ENCODE assay signal across 17 cellular contexts in genomic region chr5:34570721-34571379, GRCh38.
DNase-seq lines count a peak whose midpoint lies in the region; ATAC-seq and TF ChIP-seq lines count a peak whose summit lies in the region.
"Had no signal": no experiment of that assay in that cellular context is flagged by ENCODE, and none has a peak within 500 bp of the region (broad histone marks: within the 10 kb centered on the region; RNA-seq: fewer than 3 reads in every experiment).

No MANE protein-coding gene starts in this region.

- H3K4me3 Mint-ChIP-seq in naive thymus-derived CD4-positive, alpha-beta T cell = no peak overlapping the region

- H3K4me3 ChIP-seq in fibroblast of pulmonary artery (replicated peaks; ENCODE audit: low read depth, low read length) (no peak overlapping the region), skeletal muscle satellite cell (ENCODE audit: low read length) (no peak overlapping the region)
- H3K4me3 ChIP-seq in effector memory CD4-positive, alpha-beta T cell (ENCODE audit: insufficient read depth, low read depth, low read length, poor library complexity, severe bottlenecking) = no peak overlapping the region
- H3K4me3 ChIP-seq in naive thymus-derived CD4-positive, alpha-beta T cell (ENCODE audit: low read length) = no peak overlapping the region
- H3K4me3 ChIP-seq: SK-N-MC, thyroid gland had no signal

- H3K27ac ChIP-seq in effector memory CD4-positive, alpha-beta T cell (ENCODE audit: insufficient read depth, low read length, poor library complexity, severe bottlenecking) = no peak overlapping the region
- H3K27ac ChIP-seq in naive thymus-derived CD4-positive, alpha-beta T cell (ENCODE audit: low read depth, low read length) = no peak overlapping the region
- H3K27ac ChIP-seq: SK-N-MC, thyroid gland had no signal

- POLR2A ChIA-PET in naive thymus-derived CD4-positive, alpha-beta T cell (lab: Charles Lee) = no interaction called here

- no peaks in the 10 kb centered on the region for H3K36me3 ChIP-seq in skeletal muscle satellite cell (ENCODE audit: insufficient read depth, low read length)
- no peaks in the 10 kb centered on the region for H3K36me3 ChIP-seq in effector memory CD4-positive, alpha-beta T cell (ENCODE audit: control insufficient read depth, insufficient read depth, low read length)
- no peaks in the 10 kb centered on the region for H3K36me3 ChIP-seq in naive thymus-derived CD4-positive, alpha-beta T cell (ENCODE audit: control insufficient read depth in 2 of 3, insufficient read depth in 3 of 3, low read length in 3 of 3)
- H3K36me3 ChIP-seq: thyroid gland had no signal

- H3K4me1 ChIP-seq in skeletal muscle satellite cell (ENCODE audit: control insufficient read depth, insufficient read depth, low read length) = peaks cover 29% of the 10 kb centered on the region
- H3K4me1 ChIP-seq in effector memory CD4-positive, alpha-beta T cell (ENCODE audit: control insufficient read depth, insufficient read depth, low read length, poor library complexity, severe bottlenecking) = no peaks in the 10 kb centered on the region
- no peaks in the 10 kb centered on the region for H3K4me1 ChIP-seq in naive thymus-derived CD4-positive, alpha-beta T cell (ENCODE audit: control insufficient read depth in 2 of 2, insufficient read depth in 2 of 2, low read length in 2 of 2)
- H3K4me1 ChIP-seq: thyroid gland had no signal

- TF ChIP-seq CTCF in fibroblast of pulmonary artery (IDR thresholded peaks at IDR 0.05; ENCODE audit: low read length, missing control alignments) = no peak

- intact Hi-C loops in naive thymus-derived CD4-positive, alpha-beta T cell (cut with micrococcal nuclease) = no loop called here

- peaks cover 0 to 11% (median 0%) of the 10 kb centered on the region in 5 donors for H3K27me3 Mint-ChIP-seq in naive thymus-derived CD4-positive, alpha-beta T cell

- CTCF ChIA-PET in naive thymus-derived CD4-positive, alpha-beta T cell (lab: Charles Lee) = no interaction called here

- H3K4me2 ChIP-seq in skeletal muscle satellite cell (ENCODE audit: low read length) = peak overlapping the region; percentile 71

- no peaks in the 10 kb centered on the region for H3K4me1 Mint-ChIP-seq in naive thymus-derived CD4-positive, alpha-beta T cell
- H3K4me1 Mint-ChIP-seq: naive B cell had no signal

- ATAC-seq in SK-N-SH treated with all-trans-retinoic acid at 6 μM for 48 hours = peak; percentile 90
- no peak for ATAC-seq in naive thymus-derived CD4-positive, alpha-beta T cell
- ATAC-seq: activated CD4-positive, CD25-positive, alpha-beta regulatory T cell treated with anti-CD3 and anti-CD28 coated beads, Interleukin-2, amount 50 U/mL, for 24 hours; esophagus mucosa had no signal

- DNase-seq in GM04503 (ENCODE audit: low read depth) (peak; percentile 67), fibroblast of pulmonary artery (ENCODE audit: low read depth) (peak; percentile 71), D341Med (ENCODE audit: low spot score) (no peak), cerebellar nuclear complex (lab: John Stamatoyannopoulos, UW) (no peak)
- DNase-seq in effector memory CD4-positive, alpha-beta T cell = no peak
- no peak for DNase-seq in naive thymus-derived CD4-positive, alpha-beta T cell
- DNase-seq: activated T-cell treated with anti-CD3 and anti-CD28 coated beads, Interleukin-2, amount 50 U/mL, for 72 hours; DMS153; naive B cell; NCI-H1694; NCI-H774; thyroid gland had no signal

- H3K9ac ChIP-seq in skeletal muscle satellite cell (ENCODE audit: low read depth, low read length) = peak overlapping the region; percentile 71

- no peaks in the 10 kb centered on the region for H3K9me3 ChIP-seq in skeletal muscle satellite cell (replicated peaks; ENCODE audit: low read length)
- no peaks in the 10 kb centered on the region for H3K9me3 ChIP-seq in effector memory CD4-positive, alpha-beta T cell (ENCODE audit: control insufficient read depth, low read length)
- H3K9me3 ChIP-seq in naive thymus-derived CD4-positive, alpha-beta T cell (ENCODE audit: control insufficient read depth in 2 of 3, low read length in 3 of 3) = no peaks in the 10 kb centered on the region
- H3K9me3 ChIP-seq: thyroid gland had no signal

- H3K27ac Mint-ChIP-seq in naive thymus-derived CD4-positive, alpha-beta T cell = no peak overlapping the region
- H3K27ac Mint-ChIP-seq: activated T-cell treated with anti-CD3 and anti-CD28 coated beads, Interleukin-2, amount 50 U/mL, for 72 hours had no signal

- H3K27me3 ChIP-seq in skeletal muscle satellite cell (ENCODE audit: control insufficient read depth, insufficient read depth, low read length) = no peaks in the 10 kb centered on the region
- H3K27me3 ChIP-seq in effector memory CD4-positive, alpha-beta T cell (replicated peaks; ENCODE audit: control insufficient read depth, insufficient read depth, low read length, poor library complexity, severe bottlenecking) = no peaks in the 10 kb centered on the region
- H3K27me3 ChIP-seq in naive thymus-derived CD4-positive, alpha-beta T cell (ENCODE audit: control insufficient read depth in 2 of 2, insufficient read depth in 2 of 2, low read length in 2 of 2) = no peaks in the 10 kb centered on the region
- H3K27me3 ChIP-seq: thyroid gland had no signal

- H3K36me3 Mint-ChIP-seq in naive thymus-derived CD4-positive, alpha-beta T cell = no peaks in the 10 kb centered on the region
- H3K36me3 Mint-ChIP-seq: naive B cell had no signal

- no peaks in the 10 kb centered on the region for H3K9me3 Mint-ChIP-seq in naive thymus-derived CD4-positive, alpha-beta T cell
- H3K9me3 Mint-ChIP-seq: activated T-cell treated with anti-CD3 and anti-CD28 coated beads, Interleukin-2, amount 50 U/mL, for 72 hours; naive B cell had no signal

TF ChIP-seq in SK-N-SH treated with all-trans-retinoic acid at 6 μM for 48 hours, 23 proteins besides CTCF, POLR2A, EP300 and RAD21:
- TF ChIP-seq PPARA (CRISPR knock-in tag; IDR thresholded peaks at IDR 0.05; ENCODE audit: borderline replicate concordance) (no peak), RARB (CRISPR knock-in tag; IDR thresholded peaks at IDR 0.05) (no peak), ZNF565 (CRISPR knock-in tag; conservative IDR thresholded peaks at IDR 0.05; ENCODE audit: low read depth) (no peak), TCF4 (CRISPR knock-in tag; IDR thresholded peaks at IDR 0.05; ENCODE audit: borderline replicate concordance) (no peak)

Comparison
In these comparisons a context has a peak if more than half of its experiments do, and no peak if none do; other contexts are left out.
1. DNase-seq: peak in GM04503 (single experiment) and fibroblast of pulmonary artery (single experiment); none in effector memory CD4-positive, alpha-beta T cell (0 of 3), D341Med (single experiment), naive thymus-derived CD4-positive, alpha-beta T cell (0 of 9) and cerebellar nuclear complex (0 of 2).